25 cellular contexts compared by ENCODE assay signal in the genomic region with DNA sequence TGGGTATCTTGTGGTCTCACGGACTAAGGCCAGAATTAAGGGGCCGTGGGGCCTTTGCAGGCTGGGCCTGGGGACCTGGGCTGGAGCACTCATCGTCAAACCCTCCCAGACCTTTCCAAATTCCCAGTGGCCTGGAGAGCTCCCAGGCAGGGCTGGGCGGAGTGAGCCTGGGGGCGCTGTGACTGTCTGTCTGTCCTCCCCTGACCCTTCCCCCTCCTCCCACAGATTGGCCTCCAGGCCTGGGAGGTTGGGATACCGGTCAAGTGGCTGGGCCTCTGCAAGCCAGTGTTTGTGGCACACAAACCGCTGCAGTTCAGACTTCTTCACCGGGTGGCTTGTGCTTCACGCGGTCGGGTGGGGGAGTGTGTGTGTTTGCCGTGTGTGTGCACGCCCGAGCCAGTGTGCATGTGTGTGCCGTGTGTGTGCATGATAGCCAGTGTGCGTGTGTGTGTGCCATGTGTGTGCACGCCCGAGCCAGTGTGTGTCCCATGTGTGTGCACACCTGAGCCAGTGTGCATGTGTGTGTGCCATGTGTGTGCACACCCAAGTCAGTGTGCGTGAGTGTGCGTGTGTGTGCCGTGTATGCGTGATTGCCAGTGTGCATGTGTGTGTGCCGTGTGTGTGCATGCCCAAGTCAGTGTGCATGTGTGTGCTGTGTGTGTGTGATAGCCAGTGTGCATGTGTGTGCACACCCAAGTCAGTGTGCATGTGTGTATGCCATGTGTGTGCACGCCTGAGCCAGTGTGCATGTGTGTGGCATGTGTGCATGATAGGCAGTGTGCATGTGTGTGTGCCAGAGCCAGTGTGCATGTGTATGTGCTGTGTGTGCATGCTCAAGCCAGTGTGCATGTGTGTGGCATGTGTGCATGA. TPM values are rescaled to one million over a fixed set of nuclear protein-coding genes. Genes with fewer than 3 reads are reported as not detected.
"Had no signal": no experiment of that assay in that cellular context is flagged by ENCODE, and none has a peak within 500 bp of the region (broad histone marks: within the 10 kb centered on the region; RNA-seq: fewer than 3 reads in every experiment).

No MANE protein-coding gene starts in this region.

- H3K4me3 Mint-ChIP-seq: activated naive CD4-positive, alpha-beta T cell treated with anti-CD3 and anti-CD28 coated beads, Interleukin-2, amount 50 U/mL, for 24 hours; brain; effector memory CD8-positive, alpha-beta T cell; memory B cell; naive thymus-derived CD4-positive, alpha-beta T cell; neural crest cell; stimulated activated naive B cell treated with anti-CD40 and anti-IgM and Interleukin-4, amounts not matched to agents 10 μg/mL and 1 μg/mL and 100 μg/mL, for 72 hours had no signal

- H3K27ac ChIP-seq: esophagus muscularis mucosa, thyroid gland had no signal

- DNase-seq: activated gamma-delta T cell treated with Interleukin-2 at 50 U/mL for 16 hours; activated T-cell treated with anti-CD3 and anti-CD28 coated beads, Interleukin-2, amount 50 U/mL, for 1 hour; anterior cingulate cortex; caudate nucleus; effector memory CD8-positive, alpha-beta T cell; hypothalamus; naive thymus-derived CD4-positive, alpha-beta T cell; stimulated activated CD4-positive, alpha-beta T cell treated with anti-CD3 and anti-CD28 coated beads, Interleukin-2, amount 100 ng/mL, for 48 hours; stimulated activated CD8-positive, alpha-beta memory T cell treated with anti-CD3 and anti-CD28 coated beads, Interleukin-4, amount 100 ng/mL, for 48 hours; stimulated activated naive B cell treated with anti-CD40 and anti-IgM and Interleukin-4, amounts not matched to agents 10 μg/mL and 1 μg/mL and 100 μg/mL, for 72 hours; T-helper 1 cell; thyroid gland had no signal

- H3K9me3 ChIP-seq: esophagus muscularis mucosa, thyroid gland had no signal

- H3K36me3 ChIP-seq: esophagus muscularis mucosa, thyroid gland had no signal

- H3K27ac Mint-ChIP-seq: activated naive CD4-positive, alpha-beta T cell treated with anti-CD3 and anti-CD28 coated beads, Interleukin-2, amount 50 U/mL, for 24 hours; effector memory CD8-positive, alpha-beta T cell; memory B cell; naive thymus-derived CD4-positive, alpha-beta T cell; stimulated activated naive B cell treated with anti-CD40 and anti-IgM and Interleukin-4, amounts not matched to agents 10 μg/mL and 1 μg/mL and 100 μg/mL, for 72 hours had no signal

- H3K4me3 ChIP-seq: esophagus muscularis mucosa, thyroid gland had no signal

- H3K27me3 ChIP-seq: thyroid gland had no signal

- FAIRE-seq: endothelial cell of umbilical vein, frontal cortex, TTC549 had no signal

- H3K4me1 Mint-ChIP-seq: activated naive CD4-positive, alpha-beta T cell treated with anti-CD3 and anti-CD28 coated beads, Interleukin-2, amount 50 U/mL, for 24 hours; brain; memory B cell; neural crest cell; stimulated activated naive B cell treated with anti-CD40 and anti-IgM and Interleukin-4, amounts not matched to agents 10 μg/mL and 1 μg/mL and 100 μg/mL, for 72 hours had no signal

- H3K27me3 Mint-ChIP-seq: activated naive CD4-positive, alpha-beta T cell treated with anti-CD3 and anti-CD28 coated beads, Interleukin-2, amount 50 U/mL, for 24 hours had no signal

- H3K4me1 ChIP-seq: esophagus muscularis mucosa had no signal

- ATAC-seq: effector memory CD8-positive, alpha-beta T cell; naive thymus-derived CD4-positive, alpha-beta T cell; stimulated activated naive B cell treated with anti-CD40 and anti-IgM and Interleukin-4, amounts not matched to agents 10 μg/mL and 1 μg/mL and 100 μg/mL, for 72 hours had no signal

- H3K9me3 Mint-ChIP-seq: activated naive CD4-positive, alpha-beta T cell treated with anti-CD3 and anti-CD28 coated beads, Interleukin-2, amount 50 U/mL, for 24 hours; effector memory CD8-positive, alpha-beta T cell; memory B cell; neural crest cell had no signal

- H3K36me3 Mint-ChIP-seq: activated naive CD4-positive, alpha-beta T cell treated with anti-CD3 and anti-CD28 coated beads, Interleukin-2, amount 50 U/mL, for 24 hours; brain; memory B cell; naive thymus-derived CD4-positive, alpha-beta T cell; stimulated activated naive B cell treated with anti-CD40 and anti-IgM and Interleukin-4, amounts not matched to agents 10 μg/mL and 1 μg/mL and 100 μg/mL, for 72 hours had no signal

RNA-seq across cellular contexts. Expression of gene RBBP8NL, which starts 6.3 kb away (rescaled TPM):
- total RNA-seq: dermis microvascular lymphatic vessel endothelial cell; endothelial cell of umbilical vein; esophagus muscularis mucosa; frontal cortex; naive thymus-derived CD4-positive, alpha-beta T cell; neural crest cell; osteoblast; posterior vena cava; renal cortical epithelial cell; subcutaneous adipose tissue had no signal
- polyA plus RNA-seq: endothelial cell of umbilical vein; naive thymus-derived CD4-positive, alpha-beta T cell had no signal

RNA-seq across cellular contexts. Expression of gene LAMA5, which starts 54.0 kb away (rescaled TPM):
- polyA plus RNA-seq: naive thymus-derived CD4-positive, alpha-beta T cell had no signal

RNA-seq across cellular contexts. Expression of gene GATA5, which starts 54.7 kb away (rescaled TPM):
- total RNA-seq: dermis microvascular lymphatic vessel endothelial cell; endothelial cell of umbilical vein; frontal cortex; naive thymus-derived CD4-positive, alpha-beta T cell; neural crest cell; osteoblast; renal cortical epithelial cell; subcutaneous adipose tissue had no signal
- polyA plus RNA-seq: endothelial cell of umbilical vein; naive thymus-derived CD4-positive, alpha-beta T cell had no signal
